23 cellular contexts compared by ENCODE assay signal in the genomic region with DNA sequence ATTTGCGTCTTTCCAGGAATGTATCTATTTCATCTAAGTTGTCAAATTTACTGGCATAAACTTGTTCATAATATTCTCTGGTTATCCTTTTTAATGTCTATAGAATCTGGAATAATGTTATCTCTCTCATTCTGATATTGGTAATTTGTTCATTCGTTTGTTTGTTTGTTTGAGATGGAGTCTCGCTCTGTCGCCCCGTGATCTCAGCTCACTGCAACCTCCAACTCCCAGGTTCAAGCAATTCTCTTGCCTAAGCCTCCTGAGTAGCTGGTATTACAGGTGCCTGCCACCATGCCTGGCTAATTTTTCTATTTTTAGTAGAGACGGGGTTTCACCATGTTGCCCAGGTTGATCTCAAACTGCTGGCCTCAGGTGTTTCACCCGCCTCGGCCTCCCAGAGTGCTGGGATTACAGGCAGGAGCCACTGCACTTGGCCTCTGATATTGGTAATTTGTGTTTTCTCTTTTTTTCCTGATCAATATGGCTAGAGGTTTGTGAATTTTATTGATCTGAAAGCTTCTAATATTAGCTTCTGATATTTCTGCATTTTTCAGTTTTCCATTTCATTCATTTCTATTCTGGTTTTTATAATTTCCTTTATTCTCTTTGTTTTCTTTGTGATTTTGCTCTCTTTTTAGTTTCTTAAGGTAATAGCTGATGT. TPM values are rescaled to one million over a fixed set of nuclear protein-coding genes. Genes with fewer than 3 reads are reported as not detected.
DNase-seq lines count a peak whose midpoint lies in the region; ATAC-seq, FAIRE-seq and TF ChIP-seq lines count a peak whose summit lies in the region.
"Had no signal": no experiment of that assay in that cellular context is flagged by ENCODE, and none has a peak within 500 bp of the region (broad histone marks: within the 10 kb centered on the region; RNA-seq: fewer than 3 reads in every experiment).

No MANE protein-coding gene starts in this region.

- FAIRE-seq in TTC549 (lab: Jason Lieb, UNC): peak; percentile 15
- FAIRE-seq: A549, G401.6, GM12891, GM19239 had no signal

- H3K36me3 ChIP-seq in endodermal cell (ENCODE audit: control insufficient read depth, insufficient read depth, low read length): no peaks in the 10 kb centered on the region
- H3K36me3 ChIP-seq: BE2C, BLaER1 had no signal

- peaks cover 3% of the 10 kb centered on the region for H3K9me3 Mint-ChIP-seq in endodermal cell
- no peaks in the 10 kb centered on the region for H3K9me3 Mint-ChIP-seq in stimulated activated naive CD8-positive, alpha-beta T cell treated with anti-CD3 and anti-CD28 coated beads, Interleukin-15, amount 100 ng/mL, for 72 hours
- H3K9me3 Mint-ChIP-seq: CD8-positive, alpha-beta memory T cell had no signal

- no peaks in the 10 kb centered on the region for H3K36me3 Mint-ChIP-seq in endodermal cell (ENCODE audit: low read depth)
- H3K36me3 Mint-ChIP-seq: CD14-positive monocyte; CD4-positive, alpha-beta memory T cell; CD4-positive, CD25-positive, alpha-beta regulatory T cell had no signal

- no peak for TF ChIP-seq CTCF in endodermal cell (conservative IDR thresholded peaks at IDR 0.05)

- 92% methylated on average over 5 to 7 of the region's 8 CpGs for WGBS in endodermal cell (ENCODE audit: insufficient coverage in 1 of 2, insufficient read length in 1 of 2), 2 experiments

- H3K27ac ChIP-seq in endodermal cell (ENCODE audit: low read depth, low read length): no peak overlapping the region
- H3K27ac ChIP-seq: A549, BLaER1 had no signal

- no peaks in the 10 kb centered on the region for H3K27me3 ChIP-seq in endodermal cell (ENCODE audit: control insufficient read depth, insufficient read depth, low read length, poor library complexity, severe bottlenecking)
- H3K27me3 ChIP-seq: BLaER1 had no signal

- H3K9me3 ChIP-seq in endodermal cell (ENCODE audit: control insufficient read depth, low read length): no peaks in the 10 kb centered on the region
- H3K9me3 ChIP-seq: BE2C, BLaER1 had no signal

- H3K4me1 Mint-ChIP-seq in endodermal cell: no peaks in the 10 kb centered on the region
- no peaks in the 10 kb centered on the region for H3K4me1 Mint-ChIP-seq in stimulated activated naive CD8-positive, alpha-beta T cell treated with anti-CD3 and anti-CD28 coated beads, Interleukin-15, amount 100 ng/mL, for 72 hours
- H3K4me1 Mint-ChIP-seq: CD14-positive monocyte; CD4-positive, alpha-beta memory T cell; CD4-positive, CD25-positive, alpha-beta regulatory T cell; CD8-positive, alpha-beta memory T cell had no signal

- no peak overlapping the region for H3K4me3 Mint-ChIP-seq in endodermal cell
- H3K4me3 Mint-ChIP-seq in stimulated activated naive CD8-positive, alpha-beta T cell treated with anti-CD3 and anti-CD28 coated beads, Interleukin-15, amount 100 ng/mL, for 72 hours: no peak overlapping the region
- H3K4me3 Mint-ChIP-seq: CD14-positive monocyte; CD4-positive, alpha-beta memory T cell; CD4-positive, CD25-positive, alpha-beta regulatory T cell; CD8-positive, alpha-beta memory T cell had no signal

- H3K4me1 ChIP-seq in endodermal cell (ENCODE audit: control insufficient read depth, insufficient read depth, low read length): no peaks in the 10 kb centered on the region
- H3K4me1 ChIP-seq: A549, BE2C, BLaER1 had no signal

- H3K4me3 ChIP-seq in endodermal cell (ENCODE audit: low read length): no peak overlapping the region
- H3K4me3 ChIP-seq: A549, BLaER1 had no signal

- no peaks in the 10 kb centered on the region for H3K27me3 Mint-ChIP-seq in endodermal cell (ENCODE audit: insufficient read depth)
- peaks cover 27% of the 10 kb centered on the region for H3K27me3 Mint-ChIP-seq in stimulated activated naive CD8-positive, alpha-beta T cell treated with anti-CD3 and anti-CD28 coated beads, Interleukin-15, amount 100 ng/mL, for 72 hours

- no peak overlapping the region for H3K9ac ChIP-seq in endodermal cell (ENCODE audit: extremely low read depth, low read length, poor library complexity, severe bottlenecking)
- H3K9ac ChIP-seq: BLaER1 had no signal

- no peak for ATAC-seq in stimulated activated naive CD8-positive, alpha-beta T cell treated with anti-CD3 and anti-CD28 coated beads, Interleukin-15, amount 100 ng/mL, for 72 hours
- ATAC-seq: A549 had no signal

- no peak overlapping the region for H3K27ac Mint-ChIP-seq in endodermal cell
- H3K27ac Mint-ChIP-seq in stimulated activated naive CD8-positive, alpha-beta T cell treated with anti-CD3 and anti-CD28 coated beads, Interleukin-15, amount 100 ng/mL, for 72 hours: peak overlapping the region in 1 of 2 donors; percentile 19
- H3K27ac Mint-ChIP-seq: CD14-positive monocyte; CD4-positive, alpha-beta memory T cell; CD4-positive, CD25-positive, alpha-beta regulatory T cell; CD8-positive, alpha-beta memory T cell had no signal

- DNase-seq in endodermal cell (peak; percentile 12), AG20443 (ENCODE audit: low spot score) (no peak), DMS79 (lab: John Stamatoyannopoulos, UW) (no peak)
- no peak for DNase-seq in stimulated activated naive CD8-positive, alpha-beta T cell treated with anti-CD3 and anti-CD28 coated beads, Interleukin-15, amount 100 ng/mL, for 72 hours
- DNase-seq: 8988T; BE2C; C1 segment of cervical spinal cord; CD4-positive, alpha-beta memory T cell; CD4-positive, CD25-positive, alpha-beta regulatory T cell; CD8-positive, alpha-beta memory T cell; COR-L47; DMS 273 treated with DMSO at 0.1 percent for 48 hours; DMS153; DMS53; DMS79 treated with DMSO at 0.1 percent for 48 hours; GF-D8 had no signal

RNA-seq across cellular contexts. Expression of gene RBBP6, which starts 59.5 kb away (rescaled TPM):
- total RNA-seq in endodermal cell: 10 to 100 TPM; 70.3 to 76.6 TPM
- polyA plus RNA-seq in endodermal cell (2013, experiment 1 of 2): 67.2 TPM
- polyA plus RNA-seq in endodermal cell (2013, experiment 2 of 2): 73.7 TPM
